Comparison of ENCODE assay signal across 17 cellular contexts in the genomic region with DNA sequence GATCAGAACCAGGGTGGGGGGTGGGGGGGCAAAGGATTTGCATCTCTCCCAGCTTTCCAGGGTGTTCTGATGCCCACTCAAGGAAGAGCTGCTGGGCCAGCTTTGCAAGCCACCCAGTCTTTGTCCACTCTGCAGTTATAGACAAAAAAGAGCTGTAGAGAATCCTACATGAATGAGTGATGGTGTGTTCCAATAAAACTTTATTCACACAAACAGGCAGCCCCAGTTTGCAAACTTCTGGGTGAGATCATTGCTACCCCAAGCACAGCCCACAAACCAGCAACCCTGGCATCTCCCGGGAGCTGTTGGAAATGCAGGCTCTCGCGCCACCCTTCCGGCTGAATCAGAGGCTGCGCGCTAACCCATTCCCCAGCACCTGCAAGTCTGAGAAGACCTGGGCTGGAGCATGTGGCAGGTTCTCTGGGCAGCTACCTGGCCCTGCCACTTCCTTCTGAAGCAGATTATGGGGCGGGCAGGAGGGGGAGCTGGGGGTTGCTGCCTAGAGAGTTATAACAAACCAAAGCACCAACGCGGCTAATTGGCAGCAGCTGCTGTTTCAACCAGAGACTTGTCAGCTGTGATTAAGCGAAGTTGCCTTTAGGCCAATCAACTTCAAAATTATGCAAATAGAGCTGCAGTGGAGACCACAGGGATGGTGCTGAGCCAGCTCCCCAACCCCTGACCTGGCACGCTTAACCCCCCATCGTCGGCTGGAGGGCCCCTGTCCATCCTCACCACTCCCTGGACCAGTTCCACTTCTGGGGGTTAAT.
"Had no signal": no experiment of that assay in that cellular context is flagged by ENCODE, and none has a peak within 500 bp of the region (broad histone marks: within the 10 kb centered on the region; RNA-seq: fewer than 3 reads in every experiment).

No MANE protein-coding gene starts in this region.

- H3K36me3 ChIP-seq: breast epithelium, esophagus squamous epithelium, prostate gland, sigmoid colon had no signal

- H3K4me1 ChIP-seq: breast epithelium, prostate gland had no signal

- H3K27me3 ChIP-seq: dorsolateral prefrontal cortex, sigmoid colon had no signal

- H3K4me3 ChIP-seq: breast epithelium, dorsolateral prefrontal cortex, esophagus squamous epithelium, prostate gland, sigmoid colon had no signal

- H3K9me3 ChIP-seq: breast epithelium, esophagus squamous epithelium, prostate gland, sigmoid colon had no signal

- H3K27ac ChIP-seq: breast epithelium, prostate gland, sigmoid colon had no signal

- DNase-seq: activated B cell treated with CpG ODN at 0.5 μM for 24 hours; activated CD4-positive, alpha-beta T cell treated with anti-CD3 and anti-CD28 coated beads, Interleukin-2, amount 10 ng/mL, durations not matched to agents 24 days and 14 days; activated effector memory CD4-positive, alpha-beta T cell treated with Interleukin-2 at 50 U/mL for 16 hours; activated T-cell treated with anti-CD3 and anti-CD28 coated beads, Interleukin-2, amount 50 U/mL, for 24 hours; esophagus squamous epithelium; foreskin melanocyte; head of caudate nucleus; islet precursor cell; left ventricle myocardium superior; mesenchymal stem cell; sigmoid colon; stimulated activated CD4-positive, alpha-beta T cell treated with anti-CD3 and anti-CD28 coated beads, Interleukin-2, amount 100 ng/mL, for 24 hours; stimulated activated naive CD4-positive, alpha-beta T cell; trophoblast cell had no signal
